1 cellular context compared by ENCODE assay signal in the genomic region with DNA sequence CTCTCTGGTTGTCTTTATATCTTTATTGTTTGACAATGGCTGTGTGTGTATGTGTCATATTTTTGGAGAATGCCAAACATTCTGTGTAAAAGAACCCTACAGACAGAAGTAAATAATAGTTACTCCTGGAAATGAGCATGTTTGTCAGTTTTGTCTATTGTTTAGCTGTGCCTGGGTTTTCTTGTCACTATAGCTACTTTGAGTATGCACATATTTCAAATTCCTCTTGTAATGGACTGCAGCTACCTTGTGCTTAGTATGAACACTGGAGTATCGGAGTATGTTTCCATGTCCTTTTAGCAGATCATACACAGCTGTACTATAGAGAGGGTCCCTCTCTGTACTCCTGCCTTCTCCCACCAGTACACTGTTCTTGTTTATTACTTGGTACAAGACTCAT.
TF ChIP-seq lines count a peak whose summit lies in the region.

No MANE protein-coding gene starts in this region.

TF ChIP-seq in SK-N-SH treated with all-trans-retinoic acid at 6 μM for 48 hours, 23 proteins besides CTCF, POLR2A, EP300 and RAD21 (continued from another document):
- TF ChIP-seq, protein P1, sequence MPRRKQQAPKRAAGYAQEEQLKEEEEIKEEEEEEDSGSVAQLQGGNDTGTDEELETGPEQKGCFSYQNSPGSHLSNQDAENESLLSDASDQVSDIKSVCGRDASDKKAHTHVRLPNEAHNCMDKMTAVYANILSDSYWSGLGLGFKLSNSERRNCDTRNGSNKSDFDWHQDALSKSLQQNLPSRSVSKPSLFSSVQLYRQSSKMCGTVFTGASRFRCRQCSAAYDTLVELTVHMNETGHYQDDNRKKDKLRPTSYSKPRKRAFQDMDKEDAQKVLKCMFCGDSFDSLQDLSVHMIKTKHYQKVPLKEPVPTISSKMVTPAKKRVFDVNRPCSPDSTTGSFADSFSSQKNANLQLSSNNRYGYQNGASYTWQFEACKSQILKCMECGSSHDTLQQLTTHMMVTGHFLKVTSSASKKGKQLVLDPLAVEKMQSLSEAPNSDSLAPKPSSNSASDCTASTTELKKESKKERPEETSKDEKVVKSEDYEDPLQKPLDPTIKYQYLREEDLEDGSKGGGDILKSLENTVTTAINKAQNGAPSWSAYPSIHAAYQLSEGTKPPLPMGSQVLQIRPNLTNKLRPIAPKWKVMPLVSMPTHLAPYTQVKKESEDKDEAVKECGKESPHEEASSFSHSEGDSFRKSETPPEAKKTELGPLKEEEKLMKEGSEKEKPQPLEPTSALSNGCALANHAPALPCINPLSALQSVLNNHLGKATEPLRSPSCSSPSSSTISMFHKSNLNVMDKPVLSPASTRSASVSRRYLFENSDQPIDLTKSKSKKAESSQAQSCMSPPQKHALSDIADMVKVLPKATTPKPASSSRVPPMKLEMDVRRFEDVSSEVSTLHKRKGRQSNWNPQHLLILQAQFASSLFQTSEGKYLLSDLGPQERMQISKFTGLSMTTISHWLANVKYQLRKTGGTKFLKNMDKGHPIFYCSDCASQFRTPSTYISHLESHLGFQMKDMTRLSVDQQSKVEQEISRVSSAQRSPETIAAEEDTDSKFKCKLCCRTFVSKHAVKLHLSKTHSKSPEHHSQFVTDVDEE (CRISPR knock-in tag; IDR thresholded peaks at IDR 0.05): no peak
- no peak for TF ChIP-seq CREB5 (CRISPR knock-in tag; IDR thresholded peaks at IDR 0.05; ENCODE audit: low read depth)
